ENCODE assay signal across 8 cellular contexts in the genomic region with DNA sequence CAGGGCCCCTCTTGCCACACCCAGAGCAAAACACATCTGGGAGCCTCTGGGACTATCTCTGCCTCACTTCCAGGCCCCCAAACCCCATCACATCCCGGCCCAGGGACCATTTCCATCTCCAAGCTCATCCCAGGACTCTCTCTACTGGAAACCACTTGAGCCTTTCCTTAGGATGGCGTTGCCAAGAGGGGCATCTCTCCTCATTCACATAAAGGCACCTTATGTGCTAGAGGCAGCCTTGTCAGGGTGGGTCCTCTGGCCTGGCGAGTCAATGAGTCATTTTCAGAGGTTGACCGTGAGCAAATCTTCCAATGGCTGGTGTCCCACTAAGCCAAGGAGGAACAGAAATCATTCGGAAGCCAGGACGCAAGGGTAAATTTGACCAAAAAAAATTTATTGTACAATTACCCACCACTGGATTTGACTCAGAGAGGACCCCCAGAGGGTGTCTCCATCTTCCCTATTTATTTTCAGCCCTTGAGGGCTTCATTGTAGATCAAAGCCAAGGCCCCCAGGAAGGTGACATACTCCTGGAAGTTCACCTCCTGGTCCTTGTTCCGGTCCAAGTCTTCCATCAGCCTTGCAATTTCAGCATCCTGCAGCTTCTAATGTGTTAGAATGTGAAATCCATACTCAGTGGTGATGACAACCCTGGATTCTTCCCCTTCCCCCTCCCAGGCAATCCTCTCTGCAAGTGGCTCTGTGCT. TPM values are rescaled to one million over a fixed set of nuclear protein-coding genes. Genes with fewer than 3 reads are reported as not detected.
DNase-seq lines count a peak whose midpoint lies in the region; TF ChIP-seq lines count a peak whose summit lies in the region.

No MANE protein-coding gene starts in this region.

- H3K27me3 ChIP-seq in Loucy (ENCODE audit: insufficient read depth, low read length, poor library complexity, severe bottlenecking): no peaks in the 10 kb centered on the region
- no peaks in the 10 kb centered on the region for H3K27me3 ChIP-seq in muscle layer of colon (ENCODE audit: control insufficient read depth in 1 of 2, insufficient read depth in 2 of 2, low read length in 2 of 2)

- no peaks in the 10 kb centered on the region for H3K27me3 Mint-ChIP-seq in chondrocyte (ENCODE audit: low read depth)

- H3K9ac ChIP-seq in Loucy (ENCODE audit: low read depth, low read length, poor library complexity, severe bottlenecking) (peak overlapping the region; percentile 94), muscle layer of colon (ENCODE audit: low read length) (peak overlapping the region; percentile 94)

- DNase-seq in A172 (ENCODE audit: low spot score) (peak; percentile 74), chondrocyte (ENCODE audit: low spot score) (no peak), NK-92 (lab: John Stamatoyannopoulos, UW; ENCODE audit: unreplicated experiment) (no peak), NCI-H82 (lab: John Stamatoyannopoulos, UW) (no peak), GM10248 (ENCODE audit: extremely low spot score) (no peak), DMS153 treated with DMSO at 0.1 percent for 48 hours (lab: John Stamatoyannopoulos, UW; ENCODE audit: unreplicated experiment) (no peak)

- peak overlapping the region; percentile 94 for H3K4me2 ChIP-seq in Loucy (ENCODE audit: low read depth, low read length, poor library complexity, severe bottlenecking)

- CTCF ChIA-PET in GM10248 (lab: Yijun Ruan, JAX): interaction anchor here (1.0 to 8.8 kb wide), 12 partner anchors 11 to 453 kb away, joined by 3 to 126 read pairs (median 6); a partner anchor contains a TSS

- H3K4me3 Mint-ChIP-seq in chondrocyte (ENCODE audit: unreplicated experiment): no peak overlapping the region

- peaks cover 30% of the 10 kb centered on the region for H3K4me1 Mint-ChIP-seq in chondrocyte (ENCODE audit: low read depth)

- H3K27ac ChIP-seq in muscle layer of colon (ENCODE audit: low read depth, low read length): peak overlapping the region; percentile 92

- H3K9me3 Mint-ChIP-seq in chondrocyte (ENCODE audit: low read depth): no peaks in the 10 kb centered on the region

- POLR2A ChIA-PET in GM10248 (lab: Yijun Ruan, JAX): no interaction called here

- H3K4me1 ChIP-seq in Loucy (ENCODE audit: insufficient read depth, low read length, poor library complexity, severe bottlenecking) (peaks cover 72% of the 10 kb centered on the region), muscle layer of colon (ENCODE audit: insufficient read depth, low read length) (peaks cover 47% of the 10 kb centered on the region)

- no peaks in the 10 kb centered on the region for H4K20me1 ChIP-seq in Loucy (ENCODE audit: insufficient read depth, low read length, poor library complexity, severe bottlenecking)

- no peaks in the 10 kb centered on the region for H3K9me2 ChIP-seq in Loucy (replicated peaks; ENCODE audit: low read depth, low read length)

- peaks cover 18% of the 10 kb centered on the region for H3F3A ChIP-seq in Loucy (ENCODE audit: low read depth)

- TF ChIP-seq CTCF in Loucy (conservative IDR thresholded peaks at IDR 0.05; ENCODE audit: low read length) (no peak), chondrocyte (IDR thresholded peaks at IDR 0.05) (no peak), GM10248 (IDR thresholded peaks at IDR 0.05; ENCODE audit: control extremely low read depth, extremely low read depth, low read depth, missing control alignments) (no peak)

- H3K36me3 ChIP-seq in Loucy (ENCODE audit: insufficient read depth, low read length) (no peaks in the 10 kb centered on the region), muscle layer of colon (ENCODE audit: insufficient read depth, low read length) (peaks cover 6% of the 10 kb centered on the region)

- peak overlapping the region; percentile 89 for H3K4me3 ChIP-seq in Loucy (ENCODE audit: low read length, poor library complexity, severe bottlenecking)
- H3K4me3 ChIP-seq in muscle layer of colon (ENCODE audit: low read depth in 1 of 2, low read length in 2 of 2): peak overlapping the region; percentile 82 to 91

- H3K9me3 ChIP-seq in Loucy (ENCODE audit: insufficient read depth, low read depth, low read length) (no peaks in the 10 kb centered on the region), muscle layer of colon (ENCODE audit: low read length) (no peaks in the 10 kb centered on the region)

- H3K79me2 ChIP-seq in Loucy (ENCODE audit: insufficient read depth, low read length): peaks cover 37% of the 10 kb centered on the region

- H3K27ac Mint-ChIP-seq in chondrocyte (ENCODE audit: unreplicated experiment): peak overlapping the region; percentile 87

- H3K36me3 Mint-ChIP-seq in chondrocyte (ENCODE audit: low read depth): no peaks in the 10 kb centered on the region

- H2AFZ ChIP-seq in Loucy (ENCODE audit: low read length): no peak overlapping the region

RNA-seq across cellular contexts. Expression of a gene that starts 1.4 kb away (rescaled TPM):
- 1,463 and 1,751 TPM in 2 replicates for total RNA-seq in A172 (2014; rRNA removed; shearing (Covaris generic))
- 1.4 to 12.1 TPM (median 10.9 TPM) in 3 replicates for total RNA-seq in chondrocyte

RNA-seq across cellular contexts. Expression of a gene that starts 6.4 kb away (rescaled TPM):
- total RNA-seq in A172 (2014; rRNA removed; shearing (Covaris generic)): 1.1 and 6.1 TPM in 2 replicates
- total RNA-seq in chondrocyte: 0.47 to 0.94 TPM in 2 of 3 replicates, not detected in the other

RNA-seq across cellular contexts. Expression of a gene that starts 11.2 kb away (rescaled TPM):
- 3,194 and 3,572 TPM in 2 replicates for total RNA-seq in A172 (2014; rRNA removed; shearing (Covaris generic))
- total RNA-seq in chondrocyte: 331 to 404 TPM (median 388 TPM) in 3 replicates

RNA-seq across cellular contexts. Expression of a gene that starts 14.7 kb away (rescaled TPM):
- 90.9 and 103 TPM in 2 replicates for total RNA-seq in A172 (2014; rRNA removed; shearing (Covaris generic))
- 6.5 to 10.8 TPM (median 8.7 TPM) in 3 replicates for total RNA-seq in chondrocyte

RNA-seq across cellular contexts. Expression of a gene that starts 31.3 kb away (rescaled TPM):
- 41.3 and 63.0 TPM in 2 replicates for total RNA-seq in A172 (2014; rRNA removed; shearing (Covaris generic))
- 15.4 to 22.2 TPM (median 18.9 TPM) in 3 replicates for total RNA-seq in chondrocyte

Comparison
In these comparisons a context has a peak if more than half of its experiments do, and no peak if none do; other contexts are left out.
1. RNA of a gene that starts 1.4 kb away (total RNA-seq): 1,463 to 1,751 TPM in A172; 1.4 to 12.1 TPM in chondrocyte; every median in the first group is over 100 times any median in the second.